26 cellular contexts compared by ENCODE assay signal in the genomic region with DNA sequence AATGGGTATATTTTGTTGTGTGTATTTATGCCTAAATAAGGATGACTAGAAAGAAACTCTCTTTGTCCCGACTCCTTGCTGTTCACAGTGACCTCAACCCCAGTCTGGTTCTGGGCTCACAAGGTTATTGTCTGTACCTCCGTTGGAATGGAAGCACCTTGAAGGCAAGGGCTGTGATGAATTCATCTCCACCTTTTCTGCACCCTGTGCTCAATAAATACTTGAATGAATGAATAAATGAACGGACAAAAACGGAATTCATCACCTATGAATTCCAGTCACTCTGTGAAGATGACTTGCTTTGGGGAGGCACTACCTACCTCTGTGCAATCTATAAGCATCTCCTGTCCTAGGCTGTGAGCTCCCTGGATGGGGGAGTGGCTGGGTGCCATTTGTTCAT. TPM values are rescaled to one million over a fixed set of nuclear protein-coding genes. Genes with fewer than 3 reads are reported as not detected.
A peak's percentile ranks its signal among the peaks of the same experiment; 100 is the strongest.
DNase-seq lines count a peak whose midpoint lies in the region; ATAC-seq and TF ChIP-seq lines count a peak whose summit lies in the region.
"Had no signal": no experiment of that assay in that cellular context is flagged by ENCODE, and none has a peak within 500 bp of the region (broad histone marks: within the 10 kb centered on the region; RNA-seq: fewer than 3 reads in every experiment).

No MANE protein-coding gene starts in this region.

- no peaks in the 10 kb centered on the region for H3K27me3 ChIP-seq in GM23338 (ENCODE audit: insufficient read depth)
- no peaks in the 10 kb centered on the region for H3K27me3 ChIP-seq in muscle layer of duodenum (ENCODE audit: low read depth, low read length)
- H3K27me3 ChIP-seq in subcutaneous abdominal adipose tissue (ENCODE audit: control insufficient read depth in 5 of 5, insufficient read depth in 4 of 5, low read length in 5 of 5): no peaks in the 10 kb centered on the region
- H3K27me3 ChIP-seq in neural progenitor cell: no peaks in the 10 kb centered on the region
- H3K27me3 ChIP-seq: spleen had no signal

- H3K4me1 ChIP-seq in GM23338 (ENCODE audit: insufficient read depth) (no peaks in the 10 kb centered on the region; the same call in 1 of the 2 replicates), muscle layer of duodenum (ENCODE audit: control insufficient read depth in 1 of 2, insufficient read depth in 2 of 2, low read length in 2 of 2) (peaks cover 32 to 99% of the 10 kb centered on the region in 2 donors), subcutaneous abdominal adipose tissue (ENCODE audit: control insufficient read depth in 5 of 5, insufficient read depth in 5 of 5, low read length in 5 of 5) (peaks cover 54 to 100% (median 97%) of the 10 kb centered on the region in 5 donors), neural progenitor cell (peaks cover 23% of the 10 kb centered on the region)

- H3K4me3 Mint-ChIP-seq in GM23338 (no peak overlapping the region), chondrocyte (ENCODE audit: unreplicated experiment) (no peak overlapping the region), neural progenitor cell (no peak overlapping the region)
- H3K4me3 Mint-ChIP-seq in activated CD4-positive, alpha-beta memory T cell treated with anti-CD3 and anti-CD28 coated beads for 36 hours: no peak overlapping the region
- H3K4me3 Mint-ChIP-seq: activated B cell treated with CpG ODN at 0.5 μM for 24 hours; activated naive CD4-positive, alpha-beta T cell treated with anti-CD3 and anti-CD28 coated beads, Interleukin-2, amount 10 ng/mL, durations not matched to agents 7 days and 5 days; dendritic cell treated with granulocyte-macrophage colony-stimulating factor and Interleukin-4, amounts not matched to agents 40 ng/mL and 50 ng/mL, for 4 days; naive B cell; T-helper 2 cell treated with Interferon-gamma antibody and Interleukin-4, amounts not matched to agents 5 μg/mL and 100 μg/mL, for 36 hours had no signal

- H3K27me3 Mint-ChIP-seq in GM23338 (ENCODE audit: insufficient read depth, low read depth, poor library complexity): peaks cover 20% of the 10 kb centered on the region
- no peaks in the 10 kb centered on the region for H3K27me3 Mint-ChIP-seq in chondrocyte (ENCODE audit: low read depth)
- H3K27me3 Mint-ChIP-seq in activated CD4-positive, alpha-beta memory T cell treated with anti-CD3 and anti-CD28 coated beads for 36 hours: no peaks in the 10 kb centered on the region
- H3K27me3 Mint-ChIP-seq in neural progenitor cell (ENCODE audit: insufficient read depth, low read depth): peaks cover 2% of the 10 kb centered on the region

- peaks cover 31% of the 10 kb centered on the region for H3K4me1 Mint-ChIP-seq in GM23338
- peaks cover 73% of the 10 kb centered on the region for H3K4me1 Mint-ChIP-seq in chondrocyte (ENCODE audit: low read depth)
- H3K4me1 Mint-ChIP-seq in activated CD4-positive, alpha-beta memory T cell treated with anti-CD3 and anti-CD28 coated beads for 36 hours (ENCODE audit: low read depth): no peaks in the 10 kb centered on the region
- peaks cover 40% of the 10 kb centered on the region for H3K4me1 Mint-ChIP-seq in neural progenitor cell
- H3K4me1 Mint-ChIP-seq: activated B cell treated with CpG ODN at 0.5 μM for 24 hours; activated naive CD4-positive, alpha-beta T cell treated with anti-CD3 and anti-CD28 coated beads, Interleukin-2, amount 10 ng/mL, durations not matched to agents 7 days and 5 days had no signal

- DNase-seq in GM23338 (ENCODE audit: low spot score) (no peak), chondrocyte (ENCODE audit: low spot score) (no peak), DMS79 (lab: John Stamatoyannopoulos, UW) (no peak), neural progenitor cell (ENCODE audit: low spot score) (no peak), head of caudate nucleus (no peak)
- no peak for DNase-seq in activated CD4-positive, alpha-beta memory T cell treated with anti-CD3 and anti-CD28 coated beads for 36 hours
- DNase-seq: activated B cell treated with CpG ODN at 0.5 μM for 24 hours; activated CD8-positive, alpha-beta memory T cell treated with anti-CD3 and anti-CD28 coated beads for 24 hours; activated naive CD4-positive, alpha-beta T cell treated with anti-CD3 and anti-CD28 coated beads, Interleukin-2, amount 10 ng/mL, durations not matched to agents 7 days and 5 days; activated T-cell treated with anti-CD3 and anti-CD28 coated beads, Interleukin-2, amount 50 U/mL, for 48 hours; COR-L47; Kasumi-1; naive B cell; NCI-H1092 treated with DMSO at 0.1 percent for 48 hours; NCI-H2029 treated with DMSO at 0.1 percent for 48 hours; NCI-H446 treated with DMSO at 0.1 percent for 48 hours; spleen; stimulated activated CD4-positive, alpha-beta T cell treated with anti-CD3 and anti-CD28 coated beads, Interleukin-4, amount 100 ng/mL, for 4 hours; substantia nigra had no signal

- no peaks in the 10 kb centered on the region for H3F3A ChIP-seq in GM23338 (replicated peaks; ENCODE audit: low read depth)
- H3F3A ChIP-seq in neural progenitor cell (ENCODE audit: low read depth): peaks cover 11% of the 10 kb centered on the region

- no peak for ATAC-seq in GM23338

- H3K4me3 ChIP-seq in GM23338: no peak overlapping the region
- H3K4me3 ChIP-seq in muscle layer of duodenum (ENCODE audit: low read depth in 1 of 2, low read length in 2 of 2): no peak overlapping the region
- H3K4me3 ChIP-seq in subcutaneous abdominal adipose tissue (ENCODE audit: low read depth in 1 of 5, low read length in 5 of 5): no peak overlapping the region
- no peak overlapping the region for H3K4me3 ChIP-seq in neural progenitor cell
- H3K4me3 ChIP-seq: SK-N-MC, spleen had no signal

- TF ChIP-seq CTCF in GM23338 (conservative IDR thresholded peaks at IDR 0.05; ENCODE audit: low read depth in 2 of 2) (no peak), chondrocyte (IDR thresholded peaks at IDR 0.05) (no peak), neural progenitor cell (IDR thresholded peaks at IDR 0.05) (no peak)

- no peaks in the 10 kb centered on the region for H3K36me3 ChIP-seq in GM23338 (ENCODE audit: insufficient read depth)
- peaks cover 10 to 17% of the 10 kb centered on the region in 2 donors for H3K36me3 ChIP-seq in muscle layer of duodenum (ENCODE audit: control insufficient read depth in 1 of 2, insufficient read depth in 2 of 2, low read length in 2 of 2)
- peaks cover 0 to 40% (median 36%) of the 10 kb centered on the region in 5 donors for H3K36me3 ChIP-seq in subcutaneous abdominal adipose tissue (ENCODE audit: control insufficient read depth in 5 of 5, insufficient read depth in 5 of 5, low read length in 5 of 5)
- H3K36me3 ChIP-seq in neural progenitor cell: no peaks in the 10 kb centered on the region

- no peak overlapping the region for H2AFZ ChIP-seq in GM23338
- H2AFZ ChIP-seq in neural progenitor cell (replicated peaks): no peak overlapping the region

- no peak overlapping the region for H3K27ac Mint-ChIP-seq in GM23338
- peak overlapping the region; percentile 78 for H3K27ac Mint-ChIP-seq in chondrocyte (ENCODE audit: unreplicated experiment)
- no peak overlapping the region for H3K27ac Mint-ChIP-seq in activated CD4-positive, alpha-beta memory T cell treated with anti-CD3 and anti-CD28 coated beads for 36 hours
- no peak overlapping the region for H3K27ac Mint-ChIP-seq in neural progenitor cell
- H3K27ac Mint-ChIP-seq: activated B cell treated with CpG ODN at 0.5 μM for 24 hours; activated naive CD4-positive, alpha-beta T cell treated with anti-CD3 and anti-CD28 coated beads, Interleukin-2, amount 10 ng/mL, durations not matched to agents 7 days and 5 days; dendritic cell treated with granulocyte-macrophage colony-stimulating factor and Interleukin-4, amounts not matched to agents 40 ng/mL and 50 ng/mL, for 4 days; T-helper 2 cell treated with Interferon-gamma antibody and Interleukin-4, amounts not matched to agents 5 μg/mL and 100 μg/mL, for 36 hours had no signal

- H3K36me3 Mint-ChIP-seq in GM23338 (ENCODE audit: low read depth) (no peaks in the 10 kb centered on the region; the same call in 2 of the 3 replicates), chondrocyte (ENCODE audit: low read depth) (peaks cover 12% of the 10 kb centered on the region), neural progenitor cell (peaks cover 2% of the 10 kb centered on the region)
- no peaks in the 10 kb centered on the region for H3K36me3 Mint-ChIP-seq in activated CD4-positive, alpha-beta memory T cell treated with anti-CD3 and anti-CD28 coated beads for 36 hours
- H3K36me3 Mint-ChIP-seq: activated naive CD4-positive, alpha-beta T cell treated with anti-CD3 and anti-CD28 coated beads, Interleukin-2, amount 10 ng/mL, durations not matched to agents 7 days and 5 days; naive B cell had no signal

- H3K9ac ChIP-seq in subcutaneous abdominal adipose tissue (ENCODE audit: low read length in 5 of 5) (peak overlapping the region in 3 of 5 donors; percentile 5 to 57 (median 39)), neural progenitor cell (no peak overlapping the region)
- H3K9ac ChIP-seq: parathyroid adenoma had no signal

- no peaks in the 10 kb centered on the region for H4K20me1 ChIP-seq in GM23338 (replicated peaks; ENCODE audit: insufficient read depth)
- H4K20me1 ChIP-seq in neural progenitor cell (ENCODE audit: low read depth): peaks cover 7% of the 10 kb centered on the region

- H3K79me2 ChIP-seq in GM23338 (replicated peaks; ENCODE audit: insufficient read depth): no peaks in the 10 kb centered on the region
- H3K79me2 ChIP-seq in neural progenitor cell (ENCODE audit: low read depth): peaks cover 5% of the 10 kb centered on the region
- H3K79me2 ChIP-seq: parathyroid adenoma had no signal

- H3K9me3 ChIP-seq in muscle layer of duodenum (ENCODE audit: control insufficient read depth in 1 of 2, low read length in 2 of 2): no peaks in the 10 kb centered on the region
- H3K9me3 ChIP-seq in subcutaneous abdominal adipose tissue (ENCODE audit: control insufficient read depth in 5 of 5, low read length in 5 of 5): no peaks in the 10 kb centered on the region
- H3K9me3 ChIP-seq in neural progenitor cell (ENCODE audit: low read depth): no peaks in the 10 kb centered on the region
- H3K9me3 ChIP-seq: spleen had no signal

- H3K27ac ChIP-seq in GM23338 (ENCODE audit: low read depth): peak overlapping the region; percentile 52; the same call in 1 of the 2 replicates
- H3K27ac ChIP-seq in muscle layer of duodenum (ENCODE audit: low read length): peak overlapping the region; percentile 24
- peak overlapping the region; percentile 82 for H3K27ac ChIP-seq in subcutaneous abdominal adipose tissue (ENCODE audit: low read depth, low read length)
- no peak overlapping the region for H3K27ac ChIP-seq in neural progenitor cell
- H3K27ac ChIP-seq: epithelial cell of prostate, parathyroid adenoma, SK-N-MC had no signal

- H3K4me2 ChIP-seq in GM23338 (no peak overlapping the region), neural progenitor cell (no peak overlapping the region)

- POLR2A ChIA-PET in activated CD4-positive, alpha-beta memory T cell treated with anti-CD3 and anti-CD28 coated beads for 36 hours (lab: Charles Lee): no interaction called here

- H3K9me3 Mint-ChIP-seq in GM23338: no peaks in the 10 kb centered on the region
- no peaks in the 10 kb centered on the region for H3K9me3 Mint-ChIP-seq in chondrocyte (ENCODE audit: low read depth)
- H3K9me3 Mint-ChIP-seq in activated CD4-positive, alpha-beta memory T cell treated with anti-CD3 and anti-CD28 coated beads for 36 hours: no peaks in the 10 kb centered on the region
- H3K9me3 Mint-ChIP-seq in neural progenitor cell: no peaks in the 10 kb centered on the region
- H3K9me3 Mint-ChIP-seq: activated B cell treated with CpG ODN at 0.5 μM for 24 hours; activated naive CD4-positive, alpha-beta T cell treated with anti-CD3 and anti-CD28 coated beads, Interleukin-2, amount 10 ng/mL, durations not matched to agents 7 days and 5 days; dendritic cell treated with granulocyte-macrophage colony-stimulating factor and Interleukin-4, amounts not matched to agents 40 ng/mL and 50 ng/mL, for 4 days; naive B cell; T-helper 2 cell treated with Interferon-gamma antibody and Interleukin-4, amounts not matched to agents 5 μg/mL and 100 μg/mL, for 36 hours had no signal

- intact Hi-C loops in activated CD4-positive, alpha-beta memory T cell treated with anti-CD3 and anti-CD28 coated beads for 36 hours (cut with micrococcal nuclease): no loop called here
- intact Hi-C loops in head of caudate nucleus (cut with DNase I): no loop called here

- CTCF ChIA-PET in activated CD4-positive, alpha-beta memory T cell treated with anti-CD3 and anti-CD28 coated beads for 36 hours (lab: Charles Lee): no interaction called here

- no peaks in the 10 kb centered on the region for H3K9me2 ChIP-seq in GM23338 (ENCODE audit: insufficient read depth)

RNA-seq across cellular contexts. Expression of gene HSPG2, which starts 39.3 kb away (rescaled TPM):
- 47.8 and 70.8 TPM in 2 replicates for total RNA-seq in GM23338 (2014; rRNA removed; shearing (Covaris generic))
- polyA plus RNA-seq in GM23338 (2016; fragmentation: Nextera tagmentation; extraction: Ambion mirVana): 13.3 and 14.9 TPM in 2 replicates
- total RNA-seq in chondrocyte: 348 to 488 TPM (median 481 TPM) in 3 replicates
- total RNA-seq in activated CD4-positive, alpha-beta memory T cell treated with anti-CD3 and anti-CD28 coated beads for 36 hours: 1 to 10 TPM; 2.8 to 3.7 TPM
- 6.9 and 23.6 TPM in 2 replicates for total RNA-seq in neural progenitor cell (ENCODE audit: low replicate concordance)
